In genomic region chr4:3791910-3792542, GRCh38 we compare ENCODE assay signal across 9 cellular contexts. TPM values are rescaled to one million over a fixed set of nuclear protein-coding genes. Genes with fewer than 3 reads are reported as not detected.
DNase-seq lines count a peak whose midpoint lies in the region; ATAC-seq and TF ChIP-seq lines count a peak whose summit lies in the region.
"Had no signal": no experiment of that assay in that cellular context is flagged by ENCODE, and none has a peak within 500 bp of the region (broad histone marks: within the 10 kb centered on the region; RNA-seq: fewer than 3 reads in every experiment).

No MANE protein-coding gene starts in this region.

- H3K4ac ChIP-seq in mesenchymal stem cell (ENCODE audit: low read depth in 1 of 2, low read length in 2 of 2), result no peak overlapping the region

- H3K27me3 ChIP-seq in adipocyte (replicated peaks; ENCODE audit: control insufficient read depth, insufficient read depth, low read length), result peaks cover 52% of the 10 kb centered on the region
- peaks cover 0 to 29% of the 10 kb centered on the region in 2 experiments for H3K27me3 ChIP-seq in mesenchymal stem cell (ENCODE audit: control insufficient read depth in 1 of 2, insufficient read depth in 1 of 2, low read length in 2 of 2)

- H3K27ac ChIP-seq in mesenchymal stem cell (ENCODE audit: low read length, poor library complexity, severe bottlenecking), result no peak overlapping the region

- H2AFZ ChIP-seq in mesenchymal stem cell (ENCODE audit: low read depth, low read length), result no peak overlapping the region

- no peak overlapping the region for H3K18ac ChIP-seq in mesenchymal stem cell (ENCODE audit: low read depth in 1 of 2, low read length in 2 of 2)

- no peak overlapping the region for H2BK12ac ChIP-seq in mesenchymal stem cell (ENCODE audit: low read length in 2 of 2)

- no peaks in the 10 kb centered on the region for H3K79me1 ChIP-seq in mesenchymal stem cell (replicated peaks; ENCODE audit: low read length, poor library complexity, severe bottlenecking)

- DNase-seq in A172 (ENCODE audit: low spot score) (peak; percentile 35), HFFc6 (peak; percentile 2), adipocyte (ENCODE audit: low read depth) (peak; percentile 36), kidney tubule cell (ENCODE audit: low spot score) (peak; percentile 40), mesenchymal stem cell (no peak), SKM-1 treated with dmso at 0.1 percent for 144 hours (lab: John Stamatoyannopoulos, UW; ENCODE audit: unreplicated experiment) (no peak)
- no peak for DNase-seq in activated effector memory CD4-positive, alpha-beta T cell treated with anti-CD3 and anti-CD28 coated beads, Interleukin-2, amount 50 U/mL, for 16 hours
- DNase-seq: NCI-H2171 treated with DMSO at 0.1 percent for 48 hours had no signal

- H2BK15ac ChIP-seq in mesenchymal stem cell (ENCODE audit: low read depth, poor library complexity, severe bottlenecking), result no peak overlapping the region

- H2AK5ac ChIP-seq in mesenchymal stem cell (ENCODE audit: low read length, severe bottlenecking), result no peak overlapping the region

- H3K4me3 ChIP-seq in adipocyte (ENCODE audit: low read length) (no peak overlapping the region), mesenchymal stem cell (ENCODE audit: insufficient read depth in 1 of 2, low read depth in 1 of 2, low read length in 2 of 2) (no peak overlapping the region)

- H3K4me1 ChIP-seq in adipocyte (ENCODE audit: control insufficient read depth, insufficient read depth, low read length) (no peaks in the 10 kb centered on the region), mesenchymal stem cell (ENCODE audit: control insufficient read depth, insufficient read depth, low read depth, low read length) (no peaks in the 10 kb centered on the region)

- no peak overlapping the region for H3K4me2 ChIP-seq in mesenchymal stem cell (ENCODE audit: low read length, poor library complexity, severe bottlenecking)

- H3K9me3 ChIP-seq in adipocyte (ENCODE audit: control insufficient read depth, low read length) (peaks cover 28% of the 10 kb centered on the region), mesenchymal stem cell (ENCODE audit: control insufficient read depth, low read length) (peaks cover 33% of the 10 kb centered on the region)

- H3K9ac ChIP-seq in adipocyte (ENCODE audit: low read length) (no peak overlapping the region), mesenchymal stem cell (ENCODE audit: low read length) (no peak overlapping the region)

- TF ChIP-seq CTCF in HFFc6 (IDR thresholded peaks at IDR 0.05), result no peak

- 29% methylated on average over 13 of the region's 13 CpGs for WGBS in mesenchymal stem cell

- H3K36me3 ChIP-seq in adipocyte (ENCODE audit: control insufficient read depth, insufficient read depth, low read length, severe bottlenecking), result no peaks in the 10 kb centered on the region
- no peaks in the 10 kb centered on the region for H3K36me3 ChIP-seq in mesenchymal stem cell (ENCODE audit: control insufficient read depth in 1 of 2, insufficient read depth in 2 of 2, low read depth in 1 of 2, low read length in 2 of 2)

- no peak overlapping the region for H2BK5ac ChIP-seq in mesenchymal stem cell (ENCODE audit: low read depth, low read length, poor library complexity, severe bottlenecking)

- no peak overlapping the region for H4K8ac ChIP-seq in mesenchymal stem cell (ENCODE audit: low read length)

- no peaks in the 10 kb centered on the region for H3K4me1 Mint-ChIP-seq in HFFc6 (ENCODE audit: low read depth)

- no peak for ATAC-seq in HG02981 (IDR thresholded peaks at IDR 0.05; ENCODE audit: unreplicated experiment)

- H3K9me3 Mint-ChIP-seq in HFFc6, result peaks cover 13% of the 10 kb centered on the region; the same call in 1 of the 2 replicates

- H3K23ac ChIP-seq in mesenchymal stem cell (ENCODE audit: low read length in 2 of 2), result no peak overlapping the region

- no peak overlapping the region for H2BK120ac ChIP-seq in mesenchymal stem cell (ENCODE audit: low read depth, low read length)

- H3K36me3 Mint-ChIP-seq in HFFc6 (ENCODE audit: low read depth), result 0 out of 2 replicates have a peak, but pooled peaks cover 6% of the 10 kb centered on the region

- H3K4me3 Mint-ChIP-seq in HFFc6, result no peak overlapping the region

- H4K91ac ChIP-seq in mesenchymal stem cell (ENCODE audit: low read length), result no peak overlapping the region

- H3K14ac ChIP-seq in mesenchymal stem cell (ENCODE audit: low read length in 2 of 2), result no peak overlapping the region

- peaks cover 22% of the 10 kb centered on the region for H3K27me3 Mint-ChIP-seq in HFFc6 (ENCODE audit: insufficient read depth)

- no peak overlapping the region for H3K27ac Mint-ChIP-seq in HFFc6

RNA-seq across cellular contexts. Expression of gene ADRA2C, which starts 25.8 kb away (rescaled TPM):
- total RNA-seq in A172 (2014; rRNA removed; shearing (Covaris generic)), result 5.9 TPM in 2 replicates
- under 1 TPM; 0.23 to 0.43 (median 0.26) TPM for total RNA-seq in HFFc6 (2021; fragmentation: NEBNext Ultra II Directional; extraction: Animal tissue kit (Norgen Biotek cat#: 25700))
- 0.10 TPM for polyA plus RNA-seq in mesenchymal stem cell (2013, experiment 1 of 2)
- polyA plus RNA-seq in mesenchymal stem cell (2013, experiment 2 of 2), result 0.12 TPM

Comparison
In these comparisons a context has a peak if more than half of its experiments do, and no peak if none do; other contexts are left out.
1. DNase-seq: peak in A172 (single experiment), HFFc6 (single experiment), adipocyte (single experiment) and kidney tubule cell (single experiment); none in mesenchymal stem cell (single experiment), activated effector memory CD4-positive, alpha-beta T cell treated with anti-CD3 and anti-CD28 coated beads, Interleukin-2, amount 50 U/mL, for 16 hours (single experiment) and SKM-1 treated with dmso at 0.1 percent for 144 hours (single experiment).